20 cellular contexts compared by ENCODE assay signal in genomic region chr2:15983496-15983895, GRCh38. TPM values are rescaled to one million over a fixed set of nuclear protein-coding genes. Genes with fewer than 3 reads are reported as not detected.
A peak's percentile ranks its signal among the peaks of the same experiment; 100 is the strongest.
DNase-seq lines count a peak whose midpoint lies in the region; ATAC-seq, FAIRE-seq and TF ChIP-seq lines count a peak whose summit lies in the region.
"Had no signal": no experiment of that assay in that cellular context is flagged by ENCODE, and none has a peak within 500 bp of the region (broad histone marks: within the 10 kb centered on the region; RNA-seq: fewer than 3 reads in every experiment).

No MANE protein-coding gene starts in this region.

- TF ChIP-seq POLR2A in H1 (IDR thresholded peaks at IDR 0.05; ENCODE audit: control extremely low read depth in 1 of 2, low read depth in 2 of 2, low read length in 2 of 2), result no peak

- H3K9ac ChIP-seq in H1 (replicated peaks in 1 of 4; ENCODE audit: extremely low read depth in 1 of 4, low read depth in 3 of 4, low read length in 3 of 4), result no peak overlapping the region
- H3K9ac ChIP-seq in neural progenitor cell, result no peak overlapping the region

- no peak for TF ChIP-seq EP300 in H1 (IDR thresholded peaks at IDR 0.05; ENCODE audit: borderline replicate concordance in 1 of 2, low read depth in 2 of 2, low read length in 2 of 2)

- H2BK12ac ChIP-seq in H1 (ENCODE audit: low read depth, low read length), result peak overlapping the region; percentile 91

- H3K36me3 ChIP-seq in GM23338 (ENCODE audit: insufficient read depth) (no peaks in the 10 kb centered on the region), SJCRH30 (no peaks in the 10 kb centered on the region), H1 (ENCODE audit: control insufficient read depth in 2 of 4, insufficient read depth in 4 of 4, low read length in 3 of 4) (no peaks in the 10 kb centered on the region), neural progenitor cell (no peaks in the 10 kb centered on the region)
- H3K36me3 ChIP-seq: MG63 had no signal

- no peak for TF ChIP-seq RAD21 in H1 (IDR thresholded peaks at IDR 0.05 in 1 of 2, conservative IDR thresholded peaks at IDR 0.05 in 1 of 2; ENCODE audit: low read depth in 2 of 2, low read length in 2 of 2)

- H3K4me3 ChIP-seq in GM23338, result no peak overlapping the region
- H3K4me3 ChIP-seq in SJCRH30, result no peak overlapping the region; the same call in 1 of the 2 replicates
- H3K4me3 ChIP-seq in H1 (ENCODE audit: extremely low read depth in 1 of 4, insufficient read depth in 2 of 4, low read depth in 3 of 4, low read length in 4 of 4), result no peak overlapping the region
- H3K4me3 ChIP-seq in neural progenitor cell, result no peak overlapping the region
- H3K4me3 ChIP-seq: MG63 had no signal

- WGBS in H1 (ENCODE audit: extremely low coverage in 1 of 2, insufficient coverage in 1 of 2, insufficient read length in 1 of 2, insufficient replicate concordance in 2 of 2, low coverage in 1 of 2, low lambda C conversion rate in 2 of 2, missing lambda C conversion rate in 1 of 2), 2 experiments, result 87% methylated on average over 8 of the region's 8 CpGs; no CpG with 5 or more reads in 1 of the 2 experiments

- H3K9me3 ChIP-seq in SJCRH30 (replicated peaks), result no peaks in the 10 kb centered on the region
- no peaks in the 10 kb centered on the region for H3K9me3 ChIP-seq in H1 (ENCODE audit: insufficient read depth in 2 of 2, low read depth in 1 of 2, low read length in 1 of 2)
- H3K9me3 ChIP-seq in neural progenitor cell (ENCODE audit: low read depth), result no peaks in the 10 kb centered on the region
- H3K9me3 ChIP-seq: MG63 had no signal

- H2BK120ac ChIP-seq in H1 (replicated peaks; ENCODE audit: low read depth, low read length), result peak overlapping the region; percentile 57

- peaks cover 9% of the 10 kb centered on the region; the same call in 1 of the 2 replicates for H3K23me2 ChIP-seq in H1 (ENCODE audit: low read depth, low read length)

- no peak overlapping the region for H3K4me2 ChIP-seq in GM23338
- H3K4me2 ChIP-seq in H1 (ENCODE audit: insufficient read depth in 1 of 2, low read depth in 2 of 2, low read length in 2 of 2), result no peak overlapping the region
- H3K4me2 ChIP-seq in neural progenitor cell, result peak overlapping the region; percentile 17

- H3K14ac ChIP-seq in H1 (ENCODE audit: insufficient read length), result no peak overlapping the region

- peaks cover 11% of the 10 kb centered on the region; the same call in 1 of the 2 replicates for H3F3A ChIP-seq in GM23338 (replicated peaks; ENCODE audit: low read depth)
- peaks cover 43% of the 10 kb centered on the region for H3F3A ChIP-seq in neural progenitor cell (ENCODE audit: low read depth)

- CTCF ChIA-PET in H1 (lab: Charles Lee; ENCODE audit: partially characterized antibody), result interaction anchor here (0.9 to 3.1 kb wide), 4 partner anchors 20 to 203 kb away, joined by 3 to 11 read pairs (median 4); no protein-coding TSS in a partner anchor

- H3K4me1 ChIP-seq in GM23338 (ENCODE audit: insufficient read depth), result peaks cover 36% of the 10 kb centered on the region
- peaks cover 52% of the 10 kb centered on the region for H3K4me1 ChIP-seq in SJCRH30
- peaks cover 3 to 17% (median 13%) of the 10 kb centered on the region in 4 experiments; a peak in 5 of 7 replicates for H3K4me1 ChIP-seq in H1 (replicated peaks in 1 of 4; ENCODE audit: control insufficient read depth in 3 of 4, insufficient read depth in 4 of 4, low read length in 3 of 4)
- peaks cover 42% of the 10 kb centered on the region for H3K4me1 ChIP-seq in neural progenitor cell

- FAIRE-seq in H1 (lab: Jason Lieb, UNC), result no peak

- H2BK15ac ChIP-seq in H1 (ENCODE audit: low read length), result peak overlapping the region; percentile 22; the same call in 1 of the 2 replicates

- no peak overlapping the region for H3K27ac Mint-ChIP-seq in GM23338
- H3K27ac Mint-ChIP-seq in neural progenitor cell, result peak overlapping the region; percentile 90
- H3K27ac Mint-ChIP-seq: IgD-negative memory B cell had no signal

- H2AFZ ChIP-seq in GM23338 (0 out of 2 replicates have a peak overlapping the region, but pooled peaks have one; percentile 34), H1 (ENCODE audit: low read length) (no peak overlapping the region), neural progenitor cell (replicated peaks) (peak overlapping the region; percentile 72)

- H4K91ac ChIP-seq in H1 (replicated peaks; ENCODE audit: insufficient read length, low read length), result peak overlapping the region; percentile 50

- H2BK5ac ChIP-seq in H1 (ENCODE audit: low read depth, low read length), result peak overlapping the region; percentile 40; the same call in 1 of the 2 replicates

- H3K23ac ChIP-seq in H1 (ENCODE audit: insufficient read length), result no peak overlapping the region

- no peak overlapping the region for H4K5ac ChIP-seq in H1 (ENCODE audit: insufficient read length, low read depth, low read length)

- peak overlapping the region; percentile 75; the same call in 1 of the 2 replicates for H2BK20ac ChIP-seq in H1 (ENCODE audit: low read length)

- H3K9me3 Mint-ChIP-seq in GM23338, result no peaks in the 10 kb centered on the region; the same call in 2 of the 3 replicates
- H3K9me3 Mint-ChIP-seq in neural progenitor cell, result peaks cover 2% of the 10 kb centered on the region

- H3K4me1 Mint-ChIP-seq in GM23338 (peaks cover 37% of the 10 kb centered on the region), neural progenitor cell (peaks cover 48% of the 10 kb centered on the region)
- H3K4me1 Mint-ChIP-seq: IgD-negative memory B cell had no signal

- no peaks in the 10 kb centered on the region for H3K9me2 ChIP-seq in GM23338 (ENCODE audit: insufficient read depth)

- no peaks in the 10 kb centered on the region for H3K79me1 ChIP-seq in H1 (ENCODE audit: low read depth, low read length)

- no peak for TF ChIP-seq CTCF in GM23338 (conservative IDR thresholded peaks at IDR 0.05; ENCODE audit: low read depth in 2 of 2)
- TF ChIP-seq CTCF in H1 (IDR thresholded peaks at IDR 0.05; ENCODE audit: control extremely low read depth in 1 of 3, insufficient read depth in 1 of 3, low read depth in 1 of 3, low read length in 3 of 3), result no peak
- no peak for TF ChIP-seq CTCF in neural progenitor cell (IDR thresholded peaks at IDR 0.05)

- H3K4ac ChIP-seq in H1 (replicated peaks; ENCODE audit: insufficient read length, low read depth, low read length), result peak overlapping the region; percentile 46

- H3K36me3 Mint-ChIP-seq in GM23338 (ENCODE audit: low read depth), result peaks cover 2% of the 10 kb centered on the region; the same call in 1 of the 3 replicates
- no peaks in the 10 kb centered on the region for H3K36me3 Mint-ChIP-seq in neural progenitor cell
- H3K36me3 Mint-ChIP-seq: CD4-positive, CD25-positive, alpha-beta regulatory T cell; IgD-negative memory B cell had no signal

- peak overlapping the region; percentile 72; the same call in 1 of the 2 replicates for H3K18ac ChIP-seq in H1 (ENCODE audit: extremely low read depth, low read length)

- H2AK5ac ChIP-seq in H1 (ENCODE audit: low read depth, low read length), result no peak overlapping the region

- POLR2A ChIA-PET in H1 (lab: Charles Lee; ENCODE audit: partially characterized antibody), result interaction anchor here (0.8 to 3.0 kb wide), 3 partner anchors 8 to 43 kb away, joined by 3 to 19 read pairs (median 4); partner anchors contain the start of gene MYCN

- H3K4me3 Mint-ChIP-seq in GM23338 (no peak overlapping the region), neural progenitor cell (no peak overlapping the region)
- H3K4me3 Mint-ChIP-seq: CD4-positive, CD25-positive, alpha-beta regulatory T cell had no signal

- H3K56ac ChIP-seq in H1 (replicated peaks; ENCODE audit: insufficient read length, low read depth, low read length), result no peak overlapping the region

- ATAC-seq in GM23338 (no peak), HG02884 (IDR thresholded peaks at IDR 0.05; ENCODE audit: unreplicated experiment) (no peak)
- ATAC-seq: Panc1 had no signal

- H3K27me3 Mint-ChIP-seq in GM23338 (ENCODE audit: insufficient read depth, low read depth, poor library complexity), result peaks cover 4% of the 10 kb centered on the region
- peaks cover 20% of the 10 kb centered on the region for H3K27me3 Mint-ChIP-seq in neural progenitor cell (ENCODE audit: insufficient read depth, low read depth)
- H3K27me3 Mint-ChIP-seq: CD4-positive, CD25-positive, alpha-beta regulatory T cell; IgD-negative memory B cell had no signal

- H4K8ac ChIP-seq in H1 (ENCODE audit: extremely low read depth, insufficient read depth, low read length), result no peak overlapping the region; the same call in 1 of the 2 replicates

- no peaks in the 10 kb centered on the region for H3K27me3 ChIP-seq in GM23338 (ENCODE audit: insufficient read depth)
- no peaks in the 10 kb centered on the region for H3K27me3 ChIP-seq in SJCRH30
- H3K27me3 ChIP-seq in H1 (replicated peaks in 1 of 4; ENCODE audit: control insufficient read depth in 3 of 4, extremely low read depth in 1 of 4, insufficient read depth in 3 of 4, low read length in 3 of 4), result peaks cover 0 to 1% (median 0%) of the 10 kb centered on the region in 4 experiments; a peak in 2 of 7 replicates
- no peaks in the 10 kb centered on the region for H3K27me3 ChIP-seq in neural progenitor cell
- H3K27me3 ChIP-seq: MG63 had no signal

- H4K20me1 ChIP-seq in GM23338 (replicated peaks; ENCODE audit: insufficient read depth) (no peaks in the 10 kb centered on the region), H1 (replicated peaks in 1 of 2; ENCODE audit: control insufficient read depth in 1 of 2, insufficient read depth in 2 of 2, low read length in 2 of 2) (peaks cover 0 to 2% of the 10 kb centered on the region in 2 experiments), neural progenitor cell (ENCODE audit: low read depth) (no peaks in the 10 kb centered on the region)

- no peak for DNase-seq in GM23338 (ENCODE audit: low spot score)
- DNase-seq in SJCRH30, result peak; percentile 56 to 74
- no peak for DNase-seq in H1 (ENCODE audit: low read depth in 1 of 2, low spot score in 2 of 2)
- no peak for DNase-seq in neural progenitor cell (ENCODE audit: low spot score)
- DNase-seq in effector CD8-positive, alpha-beta T cell (lab: John Stamatoyannopoulos, UW), result no peak
- no peak for DNase-seq in NCI-H2171 treated with DMSO at 0.1 percent for 48 hours (lab: John Stamatoyannopoulos, UW)
- DNase-seq in NCI-H146 treated with DMSO at 0.1 percent for 48 hours (lab: John Stamatoyannopoulos, UW; ENCODE audit: unreplicated experiment), result no peak
- DNase-seq: AML-193; CD4-positive, CD25-positive, alpha-beta regulatory T cell; COR-L47; DND-41; HCEC 1CT; Karpas-422; MG63; NCI-H1048; NCI-H2081 treated with DMSO at 0.1 percent for 48 hours had no signal

- H3K79me2 ChIP-seq in GM23338 (replicated peaks; ENCODE audit: insufficient read depth), result no peaks in the 10 kb centered on the region
- H3K79me2 ChIP-seq in H1 (ENCODE audit: control insufficient read depth in 1 of 2, insufficient read depth in 2 of 2, low read length in 2 of 2), result no peaks in the 10 kb centered on the region
- no peaks in the 10 kb centered on the region for H3K79me2 ChIP-seq in neural progenitor cell (ENCODE audit: low read depth)

- H3K27ac ChIP-seq in GM23338 (ENCODE audit: low read depth), result no peak overlapping the region
- peak overlapping the region; percentile 91 for H3K27ac ChIP-seq in SJCRH30
- H3K27ac ChIP-seq in H1 (ENCODE audit: low read depth, low read length), result no peak overlapping the region
- H3K27ac ChIP-seq in neural progenitor cell, result no peak overlapping the region

RNA-seq across cellular contexts. Expression of gene MYCN, which starts 43.1 kb away (rescaled TPM):
- 145 and 161 TPM in 2 replicates for total RNA-seq in GM23338 (2014; rRNA removed; shearing (Covaris generic))
- polyA plus RNA-seq in GM23338 (2016; fragmentation: Nextera tagmentation; extraction: Ambion mirVana) (50.8 and 60.8 TPM in 2 replicates), H1 (2011; rRNA removed) (87.8 and 100 TPM in 2 replicates)
- 185 and 190 TPM in 2 replicates for total RNA-seq in SJCRH30 (2014; rRNA removed; shearing (Covaris generic))
- total RNA-seq in H1 (2021; fragmentation: NEBNext Ultra II Directional; extraction: Animal tissue kit (Norgen Biotek cat#: 25700)), result 137 and 142 TPM in 2 replicates
- polyA plus RNA-seq in H1 (2011; cell fraction: cytosol; rRNA removed), result 90.7 TPM
- 82.0 TPM for polyA plus RNA-seq in H1 (2011; cell fraction: nucleus; rRNA removed)
- polyA plus RNA-seq in H1 (2012, experiment 1 of 2), result 85.1 to 103 TPM (median 94.3 TPM) in 4 replicates
- 144 TPM for polyA plus RNA-seq in H1 (2012, experiment 2 of 2)
- 90.2 TPM for polyA plus RNA-seq in H1 (2013, experiment 1 of 2)
- 86.8 TPM for polyA plus RNA-seq in H1 (2013, experiment 2 of 2)
- polyA minus RNA-seq in H1 (2011; rRNA and poly(A)+ RNA removed), result 51.6 and 92.6 TPM in 2 replicates
- 57.2 TPM for polyA minus RNA-seq in H1 (2011; cell fraction: cytosol; rRNA and poly(A)+ RNA removed)
- polyA minus RNA-seq in H1 (2011; cell fraction: nucleus; rRNA and poly(A)+ RNA removed), result 35.0 TPM
- total RNA-seq in neural progenitor cell (ENCODE audit: low replicate concordance), result 24.7 and 26.7 TPM in 2 replicates
- total RNA-seq: G401 had no signal
- polyA plus RNA-seq: IgD-negative memory B cell had no signal

Comparison
In these comparisons a context has a peak if more than half of its experiments do, and no peak if none do; other contexts are left out.
1. DNase-seq: peak in SJCRH30 (2 of 2); none in GM23338 (single experiment), H1 (0 of 2), neural progenitor cell (single experiment), effector CD8-positive, alpha-beta T cell (single experiment), NCI-H2171 treated with DMSO at 0.1 percent for 48 hours (single experiment) and NCI-H146 treated with DMSO at 0.1 percent for 48 hours (single experiment).